11 cellular contexts compared by ENCODE assay signal in the genomic region with DNA sequence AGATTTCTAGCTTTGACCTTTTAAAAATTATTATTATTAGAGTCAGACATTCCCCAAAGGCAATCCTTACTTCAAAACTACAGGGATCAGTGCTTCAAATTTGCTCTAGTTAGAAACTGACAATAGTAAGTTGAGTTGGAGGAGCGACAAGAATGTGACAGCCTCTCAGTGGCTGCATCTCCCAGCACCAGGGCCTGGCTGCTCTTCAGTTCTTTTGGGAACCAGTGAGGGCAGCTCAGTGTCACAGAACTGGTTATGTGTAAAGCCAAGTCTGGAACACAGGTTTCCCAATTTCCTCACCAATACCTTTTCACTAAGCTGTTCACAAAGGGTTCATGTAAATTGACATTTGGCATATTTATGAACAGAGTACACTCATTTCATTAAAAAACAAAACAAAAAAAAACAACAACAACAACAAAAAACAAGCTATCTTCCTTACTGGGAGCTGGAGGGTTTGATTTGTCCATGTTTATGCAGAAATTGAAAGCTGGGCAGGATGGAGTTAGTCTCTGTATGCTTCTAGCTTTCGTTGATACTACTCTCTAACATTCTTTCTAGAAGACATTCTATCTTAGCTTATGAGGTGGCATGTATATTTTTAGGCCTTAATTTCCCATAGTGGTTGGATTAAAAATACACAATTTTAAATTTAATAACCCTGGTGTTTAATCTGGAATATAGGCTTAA.
"Had no signal": no experiment of that assay in that cellular context is flagged by ENCODE, and none has a peak within 500 bp of the region (broad histone marks: within the 10 kb centered on the region; RNA-seq: fewer than 3 reads in every experiment).

No MANE protein-coding gene starts in this region.

- H3K4me1 ChIP-seq: tibial artery had no signal

- H3K9me3 ChIP-seq: SK-N-SH, tibial artery had no signal

- H3K9ac ChIP-seq: SK-N-SH had no signal

- H3K27me3 ChIP-seq: tibial artery had no signal

- H3K4me2 ChIP-seq: SK-N-SH had no signal

- DNase-seq: activated CD4-positive, alpha-beta memory T cell treated with anti-CD3 and anti-CD28 coated beads for 36 hours; activated CD4-positive, alpha-beta T cell treated with anti-CD3 and anti-CD28 coated beads for 36 hours; activated CD8-positive, alpha-beta memory T cell treated with anti-CD3 and anti-CD28 coated beads, Interleukin-2, amount 10 ng/mL, durations not matched to agents 7 days and 5 days; activated naive CD4-positive, alpha-beta T cell treated with anti-CD3 and anti-CD28 coated beads for 36 hours; activated naive CD8-positive, alpha-beta T cell treated with anti-CD3 and anti-CD28 coated beads, Interleukin-2, amount 50 U/mL, for 24 hours; activated T-cell treated with anti-CD3 and anti-CD28 coated beads, Interleukin-2, amount 50 U/mL, for 1 hour; left colon; mesenchymal stem cell; SK-N-SH; tibial artery had no signal

- H3K4me3 ChIP-seq: tibial artery had no signal

- H3K9me2 ChIP-seq: SK-N-SH had no signal

- ATAC-seq: activated CD4-positive, alpha-beta T cell treated with anti-CD3 and anti-CD28 coated beads for 36 hours; activated CD8-positive, alpha-beta memory T cell treated with anti-CD3 and anti-CD28 coated beads, Interleukin-2, amount 10 ng/mL, durations not matched to agents 7 days and 5 days; activated naive CD8-positive, alpha-beta T cell treated with anti-CD3 and anti-CD28 coated beads, Interleukin-2, amount 50 U/mL, for 24 hours; left colon; stimulated activated effector memory CD8-positive, alpha-beta T cell treated with anti-CD3 and anti-CD28 coated beads, Interleukin-12 subunit alpha, Interleukin-12 subunit beta, amount 100 ng/mL, for 72 hours had no signal

- H3K27ac ChIP-seq: tibial artery had no signal

- H3K36me3 ChIP-seq: tibial artery had no signal
